ENCODE assay signal across 26 cellular contexts in the genomic region with DNA sequence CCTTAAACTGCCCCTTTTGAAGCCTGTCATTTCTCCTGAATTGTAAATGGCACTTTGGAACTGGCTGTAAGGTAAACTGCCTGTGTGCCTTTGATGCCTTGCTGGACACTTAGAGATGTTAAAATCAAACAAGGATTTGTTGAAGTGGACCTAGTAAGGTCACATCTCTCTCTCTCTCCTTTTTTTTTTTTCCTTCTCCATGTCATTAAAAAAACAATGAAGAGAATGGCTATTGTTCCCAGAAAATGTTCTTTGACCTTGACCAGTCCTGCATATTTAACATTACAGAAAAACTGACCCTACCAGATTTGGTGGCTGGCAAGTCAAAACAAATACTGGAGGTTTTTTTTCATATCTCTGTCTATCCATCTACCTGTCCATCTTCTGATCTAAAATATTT. TPM values are rescaled to one million over a fixed set of nuclear protein-coding genes. Genes with fewer than 3 reads are reported as not detected.
DNase-seq lines count a peak whose midpoint lies in the region; TF ChIP-seq lines count a peak whose summit lies in the region.
"Had no signal": no experiment of that assay in that cellular context is flagged by ENCODE, and none has a peak within 500 bp of the region (broad histone marks: within the 10 kb centered on the region; RNA-seq: fewer than 3 reads in every experiment).

No MANE protein-coding gene starts in this region.

- H3K27me3 ChIP-seq in GM23248 (replicated peaks; ENCODE audit: insufficient read depth): no peaks in the 10 kb centered on the region
- no peaks in the 10 kb centered on the region for H3K27me3 ChIP-seq in SJSA1 (replicated peaks)
- H3K27me3 ChIP-seq in hepatocyte: no peaks in the 10 kb centered on the region
- H3K27me3 ChIP-seq in sigmoid colon: no peaks in the 10 kb centered on the region
- H3K27me3 ChIP-seq in Peyer's patch: no peaks in the 10 kb centered on the region
- H3K27me3 ChIP-seq in spleen (replicated peaks in 1 of 7): peaks cover 0 to 42% (median 5%) of the 10 kb centered on the region in 7 donors
- H3K27me3 ChIP-seq: testis had no signal

- H3K9me3 ChIP-seq in GM23248 (ENCODE audit: low read depth) (no peaks in the 10 kb centered on the region), SJSA1 (replicated peaks) (no peaks in the 10 kb centered on the region), hepatocyte (ENCODE audit: low read depth) (no peaks in the 10 kb centered on the region), sigmoid colon (no peaks in the 10 kb centered on the region), Peyer's patch (no peaks in the 10 kb centered on the region), spleen (no peaks in the 10 kb centered on the region)
- H3K9me3 ChIP-seq: left lung, testis had no signal

- TF ChIP-seq EP300 in sigmoid colon (IDR thresholded peaks at IDR 0.05): no peak

- H3K9me2 ChIP-seq in GM23248 (ENCODE audit: insufficient read depth) (no peaks in the 10 kb centered on the region), hepatocyte (replicated peaks; ENCODE audit: insufficient read depth) (no peaks in the 10 kb centered on the region)

- no peaks in the 10 kb centered on the region for H4K20me1 ChIP-seq in GM23248 (ENCODE audit: insufficient read depth)
- H4K20me1 ChIP-seq in hepatocyte (ENCODE audit: insufficient read depth, poor library complexity, severe bottlenecking): no peaks in the 10 kb centered on the region

- TF ChIP-seq POLR2A in sigmoid colon (IDR thresholded peaks at IDR 0.05) (no peak), Peyer's patch (IDR thresholded peaks at IDR 0.05) (no peak), spleen (IDR thresholded peaks at IDR 0.05) (no peak)

- in situ Hi-C loops in GM23248 (cut with MboI): no loop called here

- peak overlapping the region; percentile 79 for H2AFZ ChIP-seq in GM23248
- no peak overlapping the region for H2AFZ ChIP-seq in hepatocyte

- H3K4me1 ChIP-seq in GM23248 (ENCODE audit: insufficient read depth) (peaks cover 33% of the 10 kb centered on the region), SJSA1 (replicated peaks) (peaks cover 42% of the 10 kb centered on the region), hepatocyte (ENCODE audit: insufficient read depth) (peaks cover 26% of the 10 kb centered on the region), sigmoid colon (peaks cover 0 to 26% (median 14%) of the 10 kb centered on the region in 4 donors), Peyer's patch (peaks cover 0 to 6% (median 2%) of the 10 kb centered on the region in 4 donors), spleen (peaks cover 0 to 48% (median 24%) of the 10 kb centered on the region in 6 donors)

- intact Hi-C loops in sigmoid colon (cut with DNase I) (loop anchor here (5.0 kb wide), 1 partner anchor 50 kb away; no protein-coding TSS in a partner anchor), spleen (cut with DNase I; ENCODE audit: low total_unique reads) (no loop called here)

- H3K27ac ChIP-seq in GM23248 (peak overlapping the region; percentile 94), SJSA1 (peak overlapping the region; percentile 90), hepatocyte (peak overlapping the region; percentile 52), sigmoid colon (peak overlapping the region in 3 of 4 donors; percentile 48 to 91 (median 84)), Peyer's patch (no peak overlapping the region), spleen (peak overlapping the region in 2 of 8 donors; percentile 10 to 88)

- H3K36me3 ChIP-seq in GM23248 (ENCODE audit: low read depth) (peaks cover 5% of the 10 kb centered on the region; the same call in 1 of the 2 replicates), SJSA1 (peaks cover 11% of the 10 kb centered on the region), hepatocyte (replicated peaks; ENCODE audit: insufficient read depth, low read depth) (no peaks in the 10 kb centered on the region), sigmoid colon (no peaks in the 10 kb centered on the region), Peyer's patch (no peaks in the 10 kb centered on the region), spleen (no peaks in the 10 kb centered on the region)
- H3K36me3 ChIP-seq: left lung had no signal

- H3K4me3 ChIP-seq in GM23248 (peak overlapping the region; percentile 98), SJSA1 (no peak overlapping the region), hepatocyte (no peak overlapping the region), sigmoid colon (no peak overlapping the region), Peyer's patch (no peak overlapping the region), spleen (no peak overlapping the region)
- H3K4me3 ChIP-seq: K562, left lung, testis had no signal

- peak overlapping the region; percentile 83 for H3K4me2 ChIP-seq in GM23248 (ENCODE audit: unreplicated experiment)
- H3K4me2 ChIP-seq in hepatocyte: no peak overlapping the region

- peaks cover 44% of the 10 kb centered on the region for H3F3A ChIP-seq in GM23248 (ENCODE audit: insufficient read depth)

- H3K79me2 ChIP-seq in GM23248 (ENCODE audit: insufficient read depth) (peaks cover 29% of the 10 kb centered on the region), hepatocyte (peaks cover 19% of the 10 kb centered on the region)

- peak overlapping the region; percentile 98; the same call in 1 of the 2 replicates for H3K9ac ChIP-seq in GM23248

- no peak for TF ChIP-seq CTCF in hepatocyte (IDR thresholded peaks at IDR 0.05; ENCODE audit: poor library complexity)
- TF ChIP-seq CTCF in sigmoid colon (IDR thresholded peaks at IDR 0.05): no peak
- TF ChIP-seq CTCF in Peyer's patch (IDR thresholded peaks at IDR 0.05): no peak
- no peak for TF ChIP-seq CTCF in spleen (IDR thresholded peaks at IDR 0.05 in 8 of 11, conservative IDR thresholded peaks at IDR 0.05 in 3 of 11)

- no peak for DNase-seq in GM23248
- no peak for DNase-seq in SJSA1 (ENCODE audit: low read depth in 1 of 2, low spot score in 2 of 2)
- no peak for DNase-seq in hepatocyte (ENCODE audit: low spot score)
- DNase-seq in sigmoid colon: no peak
- DNase-seq in OCI-M1 (lab: John Stamatoyannopoulos, UW): no peak
- no peak for DNase-seq in Peyer's patch
- no peak for DNase-seq in spleen
- DNase-seq in stimulated activated CD4-positive, alpha-beta T cell treated with anti-CD3 and anti-CD28 coated beads, Interleukin-2, amount 100 ng/mL, for 48 hours: no peak
- DNase-seq: activated CD8-positive, alpha-beta T cell treated with anti-CD3 and anti-CD28 coated beads for 36 hours; activated effector memory CD4-positive, alpha-beta T cell treated with Interleukin-2 at 50 U/mL for 16 hours; activated naive CD8-positive, alpha-beta T cell treated with anti-CD3 and anti-CD28 coated beads, Interleukin-2, amount 10 ng/mL, durations not matched to agents 7 days and 5 days; activated T-cell treated with anti-CD3 and anti-CD28 coated beads for 4 hours; cerebellar nuclear complex; effector CD4-positive, alpha-beta T cell; erythroblast; foreskin melanocyte; left lung; MM.1S; NCI-H1436; NCI-H446 treated with DMSO at 0.1 percent for 48 hours; Right ventricle myocardium superior; stimulated activated CD4-positive, alpha-beta T cell treated with anti-CD3 and anti-CD28 coated beads, Interleukin-4, amount 100 ng/mL, for 24 hours; stimulated activated naive B cell treated with anti-CD40 and anti-IgM and Interleukin-4, amounts not matched to agents 10 μg/mL and 1 μg/mL and 100 μg/mL, for 72 hours; T-cell; testis had no signal

RNA-seq across cellular contexts. Expression of a gene that starts 2.9 kb away (rescaled TPM):
- total RNA-seq in GM23248 (2014; rRNA removed; shearing (Covaris generic)): 211 and 266 TPM in 2 replicates
- polyA plus RNA-seq in GM23248 (2016; fragmentation: Nextera tagmentation; extraction: Ambion mirVana): 525 and 533 TPM in 2 replicates
- total RNA-seq in SJSA1 (2014; rRNA removed; shearing (Covaris generic)): 49.9 and 65.0 TPM in 2 replicates
- 98.9 and 115 TPM in 2 replicates for total RNA-seq in hepatocyte
- 130 TPM in 2 replicates for polyA plus RNA-seq in hepatocyte
- total RNA-seq in sigmoid colon: 10 to 100 TPM; 55.0 to 74.1 (median 59.9) TPM
- polyA plus RNA-seq in sigmoid colon: 10 to 100 TPM; 17.9 to 30.6 (median 20.8) TPM
- total RNA-seq in Peyer's patch: 10 to 100 TPM; 39.6 to 71.3 (median 62.1) TPM
- total RNA-seq in spleen: 100 to 1,000 TPM in 6 of 7 donors, 10 to 100 TPM in 1; 62.9 to 206 (median 135) TPM
- 10 to 100 TPM; 19.4 to 44.7 (median 21.6) TPM for polyA plus RNA-seq in spleen

Comparison
In these comparisons a context has a peak if more than half of its experiments do, and no peak if none do; other contexts are left out.
1. H3K27ac ChIP-seq: peak in GM23248 (single experiment), SJSA1 (single experiment), hepatocyte (single experiment) and sigmoid colon (3 of 4); none in Peyer's patch (0 of 4).